17 cellular contexts compared by ENCODE assay signal in genomic region chr1:192529811-192530210, GRCh38. TPM values are rescaled to one million over a fixed set of nuclear protein-coding genes. Genes with fewer than 3 reads are reported as not detected.
DNase-seq lines count a peak whose midpoint lies in the region; ATAC-seq and TF ChIP-seq lines count a peak whose summit lies in the region.
"Had no signal": no experiment of that assay in that cellular context is flagged by ENCODE, and none has a peak within 500 bp of the region (broad histone marks: within the 10 kb centered on the region; RNA-seq: fewer than 3 reads in every experiment).

No MANE protein-coding gene starts in this region.

- peak overlapping the region; percentile 94 for H2AFZ ChIP-seq in ACC112 (ENCODE audit: low read length, unreplicated experiment)
- H2AFZ ChIP-seq in neuronal stem cell (ENCODE audit: low read length), result peak overlapping the region; percentile 79

- H3K9me3 ChIP-seq in HUES48 (ENCODE audit: control insufficient read depth, insufficient read depth, low read length), result no peaks in the 10 kb centered on the region
- H3K9me3 ChIP-seq in neuronal stem cell (replicated peaks in 1 of 2; ENCODE audit: control insufficient read depth in 2 of 2, insufficient read depth in 1 of 2, low read depth in 1 of 2, low read length in 2 of 2), result no peaks in the 10 kb centered on the region

- peak overlapping the region; percentile 55 for H3K4me3 ChIP-seq in ACC112 (ENCODE audit: low read depth, low read length)
- H3K4me3 ChIP-seq in HUES48 (ENCODE audit: low read depth, low read length), result peak overlapping the region; percentile 6; the same call in 1 of the 2 replicates
- no peak overlapping the region for H3K4me3 ChIP-seq in brain microvascular endothelial cell (ENCODE audit: low read depth, low read length)
- no peak overlapping the region for H3K4me3 ChIP-seq in neuronal stem cell (ENCODE audit: low read length in 2 of 2)

- H3K4me2 ChIP-seq in neuronal stem cell (ENCODE audit: insufficient read depth, low read length, poor library complexity, severe bottlenecking), result no peak overlapping the region

- H3K36me3 Mint-ChIP-seq in WTC11, result peaks cover 4% of the 10 kb centered on the region

- in situ Hi-C loops in brain microvascular endothelial cell (cut with HindIII; ENCODE audit: low pct_ligation_motif_present, low sequenced_read_pairs), result no loop called here

- H2BK120ac ChIP-seq in neuronal stem cell (ENCODE audit: low read depth, low read length), result no peak overlapping the region

- POLR2A ChIA-PET in WTC11 (lab: Charles Lee), result no interaction called here

- peaks cover 7% of the 10 kb centered on the region for H3K9me3 Mint-ChIP-seq in WTC11

- H3K4me3 Mint-ChIP-seq in WTC11, result no peak overlapping the region
- H3K4me3 Mint-ChIP-seq: H9 had no signal

- H3K9ac ChIP-seq in HUES48 (ENCODE audit: low read depth, low read length), result no peak overlapping the region
- H3K9ac ChIP-seq in neuronal stem cell (ENCODE audit: low read depth, low read length, poor library complexity), result no peak overlapping the region

- H2BK12ac ChIP-seq in neuronal stem cell (ENCODE audit: low read length), result no peak overlapping the region

- WGBS in neuronal stem cell (ENCODE audit: extremely low coverage in 2 of 2, insufficient read length in 2 of 2, insufficient replicate concordance in 1 of 2), 2 donors, result no CpG with 5 or more reads among the region's 1 CpG

- no peak overlapping the region for H3K23ac ChIP-seq in neuronal stem cell (ENCODE audit: low read depth, low read length, poor library complexity)

- H3K4me1 ChIP-seq in ACC112 (ENCODE audit: control insufficient read depth, insufficient read depth, low read length, unreplicated experiment) (peaks cover 18% of the 10 kb centered on the region), HUES48 (ENCODE audit: control insufficient read depth, insufficient read depth, low read length) (peaks cover 24% of the 10 kb centered on the region), neuronal stem cell (ENCODE audit: control insufficient read depth in 2 of 2, insufficient read depth in 1 of 2, low read depth in 1 of 2, low read length in 2 of 2) (peaks cover 0 to 5% of the 10 kb centered on the region in 2 donors)

- H3K36me3 ChIP-seq in ACC112 (ENCODE audit: insufficient read depth, low read length) (no peaks in the 10 kb centered on the region), HUES48 (ENCODE audit: control insufficient read depth, insufficient read depth, low read length) (no peaks in the 10 kb centered on the region), brain microvascular endothelial cell (replicated peaks) (no peaks in the 10 kb centered on the region), neuronal stem cell (replicated peaks in 1 of 2; ENCODE audit: control insufficient read depth in 2 of 2, insufficient read depth in 2 of 2, low read length in 2 of 2) (no peaks in the 10 kb centered on the region)

- no peaks in the 10 kb centered on the region for H3K79me1 ChIP-seq in neuronal stem cell (ENCODE audit: low read depth, low read length)

- CTCF ChIA-PET in WTC11 (lab: Charles Lee), result no interaction called here

- H3K4me1 Mint-ChIP-seq in WTC11, result peaks cover 16% of the 10 kb centered on the region

- no peak overlapping the region for H2BK5ac ChIP-seq in neuronal stem cell (ENCODE audit: low read length)

- DNase-seq in brain microvascular endothelial cell (no peak), neuronal stem cell (ENCODE audit: low spot score) (no peak), HuH-7 (ENCODE audit: low spot score) (no peak), WTC11 (ENCODE audit: low spot score) (no peak)
- DNase-seq: activated CD4-positive, CD25-positive, alpha-beta regulatory T cell treated with anti-CD3 and anti-CD28 coated beads, Interleukin-2, amount 50 U/mL, for 72 hours; activated effector memory CD4-positive, alpha-beta T cell treated with Interleukin-2 at 50 U/mL for 16 hours; H9; NCI-H1436; NCI-H82; SIG-M5; stimulated activated CD4-positive, alpha-beta T cell treated with anti-CD3 and anti-CD28 coated beads, Interleukin-15, amount 100 ng/mL, for 24 hours had no signal

- H3K27ac Mint-ChIP-seq in WTC11, result no peak overlapping the region

- no peaks in the 10 kb centered on the region for H3K27me3 ChIP-seq in ACC112 (ENCODE audit: insufficient read depth, low read length)
- H3K27me3 ChIP-seq in HUES48 (ENCODE audit: control insufficient read depth, insufficient read depth, low read length), result no peaks in the 10 kb centered on the region
- H3K27me3 ChIP-seq in brain microvascular endothelial cell (replicated peaks), result no peaks in the 10 kb centered on the region
- no peaks in the 10 kb centered on the region for H3K27me3 ChIP-seq in neuronal stem cell (ENCODE audit: control insufficient read depth in 3 of 3, insufficient read depth in 3 of 3, low read depth in 1 of 3, low read length in 3 of 3)

- no peak overlapping the region for H3K18ac ChIP-seq in neuronal stem cell (ENCODE audit: low read length)

- no peak overlapping the region for H3K4ac ChIP-seq in neuronal stem cell (ENCODE audit: low read length)

- H3K14ac ChIP-seq in neuronal stem cell (ENCODE audit: low read length), result no peak overlapping the region

- ATAC-seq in GM18502 (IDR thresholded peaks at IDR 0.05; ENCODE audit: poor library complexity, unreplicated experiment) (no peak), WTC11 (no peak), HG03442 (IDR thresholded peaks at IDR 0.05; ENCODE audit: unreplicated experiment) (no peak)
- ATAC-seq: HepG2 had no signal

- H3K79me2 ChIP-seq in ACC112 (ENCODE audit: control insufficient read depth, insufficient read depth, low read length, unreplicated experiment), result no peaks in the 10 kb centered on the region

- H3K27ac ChIP-seq in ACC112 (ENCODE audit: low read depth, low read length) (peak overlapping the region; percentile 82), HUES48 (ENCODE audit: low read depth, low read length) (no peak overlapping the region), brain microvascular endothelial cell (peak overlapping the region; percentile 54), neuronal stem cell (replicated peaks; ENCODE audit: low read length) (no peak overlapping the region)

- H3K27me3 Mint-ChIP-seq in WTC11 (ENCODE audit: low read depth), result no peaks in the 10 kb centered on the region

- H4K8ac ChIP-seq in neuronal stem cell (ENCODE audit: low read depth, low read length), result no peak overlapping the region

- TF ChIP-seq CTCF in brain microvascular endothelial cell (IDR thresholded peaks at IDR 0.05; ENCODE audit: low read depth, low read length, missing control alignments) (no peak), WTC11 (IDR thresholded peaks at IDR 0.05) (no peak)

- no peak overlapping the region for H4K91ac ChIP-seq in neuronal stem cell (ENCODE audit: low read depth, low read length, poor library complexity)

- H2BK15ac ChIP-seq in neuronal stem cell (ENCODE audit: low read length), result no peak overlapping the region

- H2AK5ac ChIP-seq in neuronal stem cell (ENCODE audit: low read depth, low read length), result no peak overlapping the region

TF ChIP-seq in WTC11, 78 proteins besides CTCF, POLR2A, EP300 and RAD21:
- TF ChIP-seq FOXJ3 (CRISPR knock-in tag; IDR thresholded peaks at IDR 0.05; ENCODE audit: borderline replicate concordance), result no peak
- no peak for TF ChIP-seq RORB (CRISPR knock-in tag; IDR thresholded peaks at IDR 0.05)
TF ChIP-seq in WTC11: peak in this region for 0.

RNA-seq across cellular contexts. Expression of gene RGS1, which starts 45.8 kb away (rescaled TPM):
- not detected for polyA plus RNA-seq in neuronal stem cell (2013, experiment 1 of 2)
- not detected for polyA plus RNA-seq in neuronal stem cell (2013, experiment 2 of 2)
- 0.14 to 0.22 TPM in 2 of 3 replicates, not detected in the other for total RNA-seq in WTC11 (2021)
- total RNA-seq: epithelial cell of proximal tubule, H9, HepG2 had no signal
- polyA plus RNA-seq: HepG2 had no signal

Comparison
In these comparisons a context has a peak if more than half of its experiments do, and no peak if none do; other contexts are left out.
1. H3K27ac ChIP-seq: peak in ACC112 (single experiment) and brain microvascular endothelial cell (single experiment); none in HUES48 (single experiment) and neuronal stem cell (single experiment).
2. H3K4me3 ChIP-seq: peak in ACC112 (single experiment) and HUES48 (single experiment); none in brain microvascular endothelial cell (single experiment) and neuronal stem cell (0 of 2).